ENCODE assay signal across 1 cellular context in the genomic region with DNA sequence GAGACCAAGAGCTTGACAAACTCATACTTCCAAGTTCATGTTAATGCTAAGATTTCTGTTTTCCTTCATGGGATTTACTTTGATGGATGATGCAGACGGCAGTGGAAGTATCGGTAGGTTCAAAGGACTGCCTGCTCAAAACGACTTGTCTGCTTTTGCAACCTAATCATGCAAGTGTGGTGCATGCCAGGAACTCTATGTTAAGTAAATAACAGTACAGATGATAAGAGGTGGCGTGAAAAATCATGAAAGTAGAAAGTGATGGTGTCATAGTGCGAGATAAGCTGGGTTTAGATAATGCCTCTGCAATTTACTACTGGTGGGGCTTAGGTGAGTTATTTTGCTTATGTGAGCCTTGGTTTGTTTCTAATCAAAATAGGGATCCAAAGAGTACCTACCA.
TF ChIP-seq lines count a peak whose summit lies in the region.

No MANE protein-coding gene starts in this region.

TF ChIP-seq in HepG2, 621 proteins besides CTCF, POLR2A, EP300 and RAD21 (continued from another document and continues in another):
- TF ChIP-seq, protein P1, sequence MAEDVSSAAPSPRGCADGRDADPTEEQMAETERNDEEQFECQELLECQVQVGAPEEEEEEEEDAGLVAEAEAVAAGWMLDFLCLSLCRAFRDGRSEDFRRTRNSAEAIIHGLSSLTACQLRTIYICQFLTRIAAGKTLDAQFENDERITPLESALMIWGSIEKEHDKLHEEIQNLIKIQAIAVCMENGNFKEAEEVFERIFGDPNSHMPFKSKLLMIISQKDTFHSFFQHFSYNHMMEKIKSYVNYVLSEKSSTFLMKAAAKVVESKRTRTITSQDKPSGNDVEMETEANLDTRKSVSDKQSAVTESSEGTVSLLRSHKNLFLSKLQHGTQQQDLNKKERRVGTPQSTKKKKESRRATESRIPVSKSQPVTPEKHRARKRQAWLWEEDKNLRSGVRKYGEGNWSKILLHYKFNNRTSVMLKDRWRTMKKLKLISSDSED (CRISPR knock-in tag; IDR thresholded peaks at IDR 0.05) = no peak
- TF ChIP-seq KLF13 (CRISPR knock-in tag; IDR thresholded peaks at IDR 0.05) (no peak), TBP (CRISPR knock-in tag; IDR thresholded peaks at IDR 0.05) (no peak), SSRP1 (CRISPR knock-in tag; IDR thresholded peaks at IDR 0.05) (no peak), REXO4 (CRISPR knock-in tag; IDR thresholded peaks at IDR 0.05; ENCODE audit: borderline replicate concordance) (no peak), ELF3 (CRISPR knock-in tag; IDR thresholded peaks at IDR 0.05) (peak; percentile 74), MED1 (CRISPR knock-in tag; IDR thresholded peaks at IDR 0.05) (peak; percentile 76), HOXA3 (CRISPR knock-in tag; IDR thresholded peaks at IDR 0.05) (peak; percentile 75), ZNF749 (CRISPR knock-in tag; IDR thresholded peaks at IDR 0.05; ENCODE audit: borderline replicate concordance) (no peak), NCOR1 (IDR thresholded peaks at IDR 0.05; ENCODE audit: borderline replicate concordance, low read length) (peak; percentile 42; the same call in 1 of the 2 replicates), MZF1 (CRISPR knock-in tag; IDR thresholded peaks at IDR 0.05; ENCODE audit: borderline replicate concordance) (no peak), ZNF274 (CRISPR knock-in tag; IDR thresholded peaks at IDR 0.05) (no peak), FOXM1 (CRISPR knock-in tag; IDR thresholded peaks at IDR 0.05) (no peak), KLF6 (CRISPR knock-in tag; IDR thresholded peaks at IDR 0.05) (no peak), ZIK1 (CRISPR knock-in tag; IDR thresholded peaks at IDR 0.05; ENCODE audit: borderline replicate concordance, low read depth) (no peak), ZNF431 (CRISPR knock-in tag; IDR thresholded peaks at IDR 0.05; ENCODE audit: borderline replicate concordance, low read depth) (no peak), SRSF9 (IDR thresholded peaks at IDR 0.05; ENCODE audit: borderline replicate concordance, insufficient read depth, low read depth, low read length, poor library complexity, severe bottlenecking) (no peak), ZNF792 (CRISPR knock-in tag; IDR thresholded peaks at IDR 0.05) (no peak), ZNF530 (CRISPR knock-in tag; IDR thresholded peaks at IDR 0.05; ENCODE audit: low read depth) (no peak), ZNF737 (CRISPR knock-in tag; IDR thresholded peaks at IDR 0.05; ENCODE audit: borderline replicate concordance) (no peak), CBX2 (IDR thresholded peaks at IDR 0.05; ENCODE audit: low read depth, low read length) (no peak), CBX2 (CRISPR knock-in tag; IDR thresholded peaks at IDR 0.05; ENCODE audit: low read depth) (no peak), GTF3A (CRISPR knock-in tag; conservative IDR thresholded peaks at IDR 0.05) (no peak), THYN1 (CRISPR knock-in tag; IDR thresholded peaks at IDR 0.05; ENCODE audit: borderline replicate concordance, low read depth) (no peak), HNRNPL (IDR thresholded peaks at IDR 0.05; ENCODE audit: low read depth, low read length) (no peak), NR2F1 (CRISPR knock-in tag; IDR thresholded peaks at IDR 0.05) (no peak), ZKSCAN5 (CRISPR knock-in tag; IDR thresholded peaks at IDR 0.05) (no peak), MTA3 (CRISPR knock-in tag; IDR thresholded peaks at IDR 0.05) (no peak), TEAD2 (CRISPR knock-in tag; IDR thresholded peaks at IDR 0.05) (no peak), GATAD1 (CRISPR knock-in tag; IDR thresholded peaks at IDR 0.05) (0 out of 2 replicates have a peak, but pooled peaks have one; percentile 42), ZSCAN29 (CRISPR knock-in tag; conservative IDR thresholded peaks at IDR 0.05) (no peak), NR2F6 (IDR thresholded peaks at IDR 0.05) (peak; percentile 35; the same call in 1 of the 2 replicates), NR2F6 (CRISPR knock-in tag; IDR thresholded peaks at IDR 0.05) (0 out of 2 replicates have a peak, but pooled peaks have one; percentile 43), NCOA2 (CRISPR knock-in tag; IDR thresholded peaks at IDR 0.05) (peak; percentile 92), IKZF4 (CRISPR knock-in tag; IDR thresholded peaks at IDR 0.05; ENCODE audit: borderline replicate concordance, low read depth, not compliant biosample characterization) (no peak), CEBPG (CRISPR knock-in tag; IDR thresholded peaks at IDR 0.05) (peak; percentile 75), ZNF33B (CRISPR knock-in tag; IDR thresholded peaks at IDR 0.05) (no peak), ZNF326 (CRISPR knock-in tag; IDR thresholded peaks at IDR 0.05; ENCODE audit: borderline replicate concordance) (no peak), ZNF589 (CRISPR knock-in tag; conservative IDR thresholded peaks at IDR 0.05) (no peak), TAF1 (CRISPR knock-in tag; IDR thresholded peaks at IDR 0.05) (no peak), SRF (IDR thresholded peaks at IDR 0.05; ENCODE audit: low read depth, low read length) (no peak), ZSCAN12 (CRISPR knock-in tag; IDR thresholded peaks at IDR 0.05) (no peak), ZNF224 (CRISPR knock-in tag; IDR thresholded peaks at IDR 0.05) (no peak), PTBP1 (IDR thresholded peaks at IDR 0.05; ENCODE audit: low read depth, low read length, poor library complexity, severe bottlenecking) (no peak), ZBTB38 (CRISPR knock-in tag; IDR thresholded peaks at IDR 0.05) (no peak), SAFB2 (CRISPR knock-in tag; IDR thresholded peaks at IDR 0.05; ENCODE audit: borderline replicate concordance, low read depth) (no peak), DR1 (CRISPR knock-in tag; IDR thresholded peaks at IDR 0.05) (no peak), ZNF616 (CRISPR knock-in tag; IDR thresholded peaks at IDR 0.05; ENCODE audit: low read depth) (no peak), ZFP36L2 (CRISPR knock-in tag; IDR thresholded peaks at IDR 0.05) (no peak), ZNF44 (CRISPR knock-in tag; IDR thresholded peaks at IDR 0.05) (no peak), HNF4A (CRISPR knock-in tag; IDR thresholded peaks at IDR 0.05) (peak; percentile 68), ZNF775 (CRISPR knock-in tag; IDR thresholded peaks at IDR 0.05; ENCODE audit: borderline replicate concordance) (no peak), ZNF138 (CRISPR knock-in tag; IDR thresholded peaks at IDR 0.05; ENCODE audit: low read depth) (no peak), SIN3B (IDR thresholded peaks at IDR 0.05; ENCODE audit: low read length) (no peak), ZNF317 (CRISPR knock-in tag; IDR thresholded peaks at IDR 0.05) (no peak), ZNF546 (CRISPR knock-in tag; conservative IDR thresholded peaks at IDR 0.05) (no peak), ZNF350 (CRISPR knock-in tag; IDR thresholded peaks at IDR 0.05; ENCODE audit: borderline replicate concordance, low read depth) (no peak), ZNF678 (CRISPR knock-in tag; IDR thresholded peaks at IDR 0.05) (no peak), FLYWCH1 (CRISPR knock-in tag; IDR thresholded peaks at IDR 0.05) (no peak)
- TF ChIP-seq, protein P2, sequence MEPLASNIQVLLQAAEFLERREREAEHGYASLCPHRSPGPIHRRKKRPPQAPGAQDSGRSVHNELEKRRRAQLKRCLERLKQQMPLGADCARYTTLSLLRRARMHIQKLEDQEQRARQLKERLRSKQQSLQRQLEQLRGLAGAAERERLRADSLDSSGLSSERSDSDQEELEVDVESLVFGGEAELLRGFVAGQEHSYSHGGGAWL (CRISPR knock-in tag; IDR thresholded peaks at IDR 0.05) = no peak
- TF ChIP-seq, protein P3, sequence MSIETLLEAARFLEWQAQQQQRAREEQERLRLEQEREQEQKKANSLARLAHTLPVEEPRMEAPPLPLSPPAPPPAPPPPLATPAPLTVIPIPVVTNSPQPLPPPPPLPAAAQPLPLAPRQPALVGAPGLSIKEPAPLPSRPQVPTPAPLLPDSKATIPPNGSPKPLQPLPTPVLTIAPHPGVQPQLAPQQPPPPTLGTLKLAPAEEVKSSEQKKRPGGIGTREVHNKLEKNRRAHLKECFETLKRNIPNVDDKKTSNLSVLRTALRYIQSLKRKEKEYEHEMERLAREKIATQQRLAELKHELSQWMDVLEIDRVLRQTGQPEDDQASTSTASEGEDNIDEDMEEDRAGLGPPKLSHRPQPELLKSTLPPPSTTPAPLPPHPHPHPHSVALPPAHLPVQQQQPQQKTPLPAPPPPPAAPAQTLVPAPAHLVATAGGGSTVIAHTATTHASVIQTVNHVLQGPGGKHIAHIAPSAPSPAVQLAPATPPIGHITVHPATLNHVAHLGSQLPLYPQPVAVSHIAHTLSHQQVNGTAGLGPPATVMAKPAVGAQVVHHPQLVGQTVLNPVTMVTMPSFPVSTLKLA (IDR thresholded peaks at IDR 0.05) = no peak
- TF ChIP-seq, protein P4, sequence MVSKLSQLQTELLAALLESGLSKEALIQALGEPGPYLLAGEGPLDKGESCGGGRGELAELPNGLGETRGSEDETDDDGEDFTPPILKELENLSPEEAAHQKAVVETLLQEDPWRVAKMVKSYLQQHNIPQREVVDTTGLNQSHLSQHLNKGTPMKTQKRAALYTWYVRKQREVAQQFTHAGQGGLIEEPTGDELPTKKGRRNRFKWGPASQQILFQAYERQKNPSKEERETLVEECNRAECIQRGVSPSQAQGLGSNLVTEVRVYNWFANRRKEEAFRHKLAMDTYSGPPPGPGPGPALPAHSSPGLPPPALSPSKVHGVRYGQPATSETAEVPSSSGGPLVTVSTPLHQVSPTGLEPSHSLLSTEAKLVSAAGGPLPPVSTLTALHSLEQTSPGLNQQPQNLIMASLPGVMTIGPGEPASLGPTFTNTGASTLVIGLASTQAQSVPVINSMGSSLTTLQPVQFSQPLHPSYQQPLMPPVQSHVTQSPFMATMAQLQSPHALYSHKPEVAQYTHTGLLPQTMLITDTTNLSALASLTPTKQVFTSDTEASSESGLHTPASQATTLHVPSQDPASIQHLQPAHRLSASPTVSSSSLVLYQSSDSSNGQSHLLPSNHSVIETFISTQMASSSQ (IDR thresholded peaks at IDR 0.05; ENCODE audit: low read depth) = peak; percentile 35; the same call in 1 of the 2 replicates
- TF ChIP-seq, protein P4 (CRISPR knock-in tag; IDR thresholded peaks at IDR 0.05; ENCODE audit: borderline replicate concordance) = peak; percentile 75; the same call in 1 of the 2 replicates
- TF ChIP-seq, protein P5, sequence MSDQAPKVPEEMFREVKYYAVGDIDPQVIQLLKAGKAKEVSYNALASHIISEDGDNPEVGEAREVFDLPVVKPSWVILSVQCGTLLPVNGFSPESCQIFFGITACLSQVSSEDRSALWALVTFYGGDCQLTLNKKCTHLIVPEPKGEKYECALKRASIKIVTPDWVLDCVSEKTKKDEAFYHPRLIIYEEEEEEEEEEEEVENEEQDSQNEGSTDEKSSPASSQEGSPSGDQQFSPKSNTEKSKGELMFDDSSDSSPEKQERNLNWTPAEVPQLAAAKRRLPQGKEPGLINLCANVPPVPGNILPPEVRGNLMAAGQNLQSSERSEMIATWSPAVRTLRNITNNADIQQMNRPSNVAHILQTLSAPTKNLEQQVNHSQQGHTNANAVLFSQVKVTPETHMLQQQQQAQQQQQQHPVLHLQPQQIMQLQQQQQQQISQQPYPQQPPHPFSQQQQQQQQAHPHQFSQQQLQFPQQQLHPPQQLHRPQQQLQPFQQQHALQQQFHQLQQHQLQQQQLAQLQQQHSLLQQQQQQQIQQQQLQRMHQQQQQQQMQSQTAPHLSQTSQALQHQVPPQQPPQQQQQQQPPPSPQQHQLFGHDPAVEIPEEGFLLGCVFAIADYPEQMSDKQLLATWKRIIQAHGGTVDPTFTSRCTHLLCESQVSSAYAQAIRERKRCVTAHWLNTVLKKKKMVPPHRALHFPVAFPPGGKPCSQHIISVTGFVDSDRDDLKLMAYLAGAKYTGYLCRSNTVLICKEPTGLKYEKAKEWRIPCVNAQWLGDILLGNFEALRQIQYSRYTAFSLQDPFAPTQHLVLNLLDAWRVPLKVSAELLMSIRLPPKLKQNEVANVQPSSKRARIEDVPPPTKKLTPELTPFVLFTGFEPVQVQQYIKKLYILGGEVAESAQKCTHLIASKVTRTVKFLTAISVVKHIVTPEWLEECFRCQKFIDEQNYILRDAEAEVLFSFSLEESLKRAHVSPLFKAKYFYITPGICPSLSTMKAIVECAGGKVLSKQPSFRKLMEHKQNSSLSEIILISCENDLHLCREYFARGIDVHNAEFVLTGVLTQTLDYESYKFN (CRISPR knock-in tag; conservative IDR thresholded peaks at IDR 0.05) = peak; percentile 73
- TF ChIP-seq, protein P6, sequence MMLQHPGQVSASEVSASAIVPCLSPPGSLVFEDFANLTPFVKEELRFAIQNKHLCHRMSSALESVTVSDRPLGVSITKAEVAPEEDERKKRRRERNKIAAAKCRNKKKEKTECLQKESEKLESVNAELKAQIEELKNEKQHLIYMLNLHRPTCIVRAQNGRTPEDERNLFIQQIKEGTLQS (CRISPR knock-in tag; IDR thresholded peaks at IDR 0.05) = peak; percentile 54; the same call in 1 of the 2 replicates
- TF ChIP-seq, protein P7, sequence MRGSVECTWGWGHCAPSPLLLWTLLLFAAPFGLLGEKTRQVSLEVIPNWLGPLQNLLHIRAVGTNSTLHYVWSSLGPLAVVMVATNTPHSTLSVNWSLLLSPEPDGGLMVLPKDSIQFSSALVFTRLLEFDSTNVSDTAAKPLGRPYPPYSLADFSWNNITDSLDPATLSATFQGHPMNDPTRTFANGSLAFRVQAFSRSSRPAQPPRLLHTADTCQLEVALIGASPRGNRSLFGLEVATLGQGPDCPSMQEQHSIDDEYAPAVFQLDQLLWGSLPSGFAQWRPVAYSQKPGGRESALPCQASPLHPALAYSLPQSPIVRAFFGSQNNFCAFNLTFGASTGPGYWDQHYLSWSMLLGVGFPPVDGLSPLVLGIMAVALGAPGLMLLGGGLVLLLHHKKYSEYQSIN (CRISPR knock-in tag; IDR thresholded peaks at IDR 0.05; ENCODE audit: borderline replicate concordance) = no peak
- TF ChIP-seq, protein P8, sequence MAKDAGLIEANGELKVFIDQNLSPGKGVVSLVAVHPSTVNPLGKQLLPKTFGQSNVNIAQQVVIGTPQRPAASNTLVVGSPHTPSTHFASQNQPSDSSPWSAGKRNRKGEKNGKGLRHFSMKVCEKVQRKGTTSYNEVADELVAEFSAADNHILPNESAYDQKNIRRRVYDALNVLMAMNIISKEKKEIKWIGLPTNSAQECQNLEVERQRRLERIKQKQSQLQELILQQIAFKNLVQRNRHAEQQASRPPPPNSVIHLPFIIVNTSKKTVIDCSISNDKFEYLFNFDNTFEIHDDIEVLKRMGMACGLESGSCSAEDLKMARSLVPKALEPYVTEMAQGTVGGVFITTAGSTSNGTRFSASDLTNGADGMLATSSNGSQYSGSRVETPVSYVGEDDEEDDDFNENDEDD (CRISPR knock-in tag; IDR thresholded peaks at IDR 0.05; ENCODE audit: borderline replicate concordance) = no peak
